ENCODE assay signal across 11 cellular contexts in genomic region chr14:55458800-55459577, GRCh38. TPM values are rescaled to one million over a fixed set of nuclear protein-coding genes. Genes with fewer than 3 reads are reported as not detected.
DNase-seq lines count a peak whose midpoint lies in the region; ATAC-seq and TF ChIP-seq lines count a peak whose summit lies in the region.
"Had no signal": no experiment of that assay in that cellular context is flagged by ENCODE, and none has a peak within 500 bp of the region (broad histone marks: within the 10 kb centered on the region; RNA-seq: fewer than 3 reads in every experiment).

No MANE protein-coding gene starts in this region.

- peaks cover 3% of the 10 kb centered on the region for H3K27me3 Mint-ChIP-seq in activated CD8-positive, alpha-beta T cell treated with anti-CD3 and anti-CD28 coated beads for 36 hours
- H3K27me3 Mint-ChIP-seq in activated CD8-positive, alpha-beta T cell treated with anti-CD3 and anti-CD28 coated beads, Interleukin-2, amount 10 ng/mL, durations not matched to agents 7 days and 5 days (ENCODE audit: low read depth) = peaks cover 6% of the 10 kb centered on the region

- H3K9ac ChIP-seq in skeletal muscle satellite cell (ENCODE audit: low read depth, low read length) = no peak overlapping the region

- DNase-seq in activated CD8-positive, alpha-beta T cell treated with anti-CD3 and anti-CD28 coated beads for 36 hours = no peak
- no peak for DNase-seq in activated CD8-positive, alpha-beta T cell treated with anti-CD3 and anti-CD28 coated beads, Interleukin-2, amount 10 ng/mL, durations not matched to agents 7 days and 5 days
- DNase-seq in RKO (ENCODE audit: low spot score) = peak; percentile 70
- DNase-seq in OCI-M2 (lab: John Stamatoyannopoulos, UW; ENCODE audit: unreplicated experiment) = no peak
- DNase-seq in H7 = no peak
- no peak for DNase-seq in SW 1271 (lab: John Stamatoyannopoulos, UW)
- DNase-seq: dorsolateral prefrontal cortex had no signal

- H3K4me1 Mint-ChIP-seq in activated CD8-positive, alpha-beta T cell treated with anti-CD3 and anti-CD28 coated beads for 36 hours (ENCODE audit: low read depth) = peaks cover 8% of the 10 kb centered on the region
- H3K4me1 Mint-ChIP-seq in activated CD8-positive, alpha-beta T cell treated with anti-CD3 and anti-CD28 coated beads, Interleukin-2, amount 10 ng/mL, durations not matched to agents 7 days and 5 days (ENCODE audit: low read depth) = no peaks in the 10 kb centered on the region
- H3K4me1 Mint-ChIP-seq: B cell had no signal

- H3K36me3 ChIP-seq in skeletal muscle satellite cell (ENCODE audit: insufficient read depth, low read length) (no peaks in the 10 kb centered on the region), H7 (replicated peaks; ENCODE audit: control insufficient read depth, insufficient read depth, low read length) (no peaks in the 10 kb centered on the region)

- CTCF ChIA-PET in activated CD8-positive, alpha-beta T cell treated with anti-CD3 and anti-CD28 coated beads for 36 hours (lab: Charles Lee) = interaction anchor here (0.7 to 1.0 kb wide), 3 partner anchors 13 to 42 kb away, joined by 3 to 8 read pairs (median 4); no protein-coding TSS in a partner anchor
- CTCF ChIA-PET in activated CD8-positive, alpha-beta T cell treated with anti-CD3 and anti-CD28 coated beads, Interleukin-2, amount 10 ng/mL, durations not matched to agents 7 days and 5 days (lab: Charles Lee) = interaction anchor here (1.2 kb wide), 1 partner anchor 13 kb away, joined by 3 read pairs; no protein-coding TSS in a partner anchor

- no peaks in the 10 kb centered on the region for H3K9me3 Mint-ChIP-seq in activated CD8-positive, alpha-beta T cell treated with anti-CD3 and anti-CD28 coated beads for 36 hours
- no peaks in the 10 kb centered on the region for H3K9me3 Mint-ChIP-seq in activated CD8-positive, alpha-beta T cell treated with anti-CD3 and anti-CD28 coated beads, Interleukin-2, amount 10 ng/mL, durations not matched to agents 7 days and 5 days (ENCODE audit: insufficient read depth)

- no peaks in the 10 kb centered on the region for H3K36me3 Mint-ChIP-seq in activated CD8-positive, alpha-beta T cell treated with anti-CD3 and anti-CD28 coated beads for 36 hours (ENCODE audit: low read depth)
- H3K36me3 Mint-ChIP-seq in activated CD8-positive, alpha-beta T cell treated with anti-CD3 and anti-CD28 coated beads, Interleukin-2, amount 10 ng/mL, durations not matched to agents 7 days and 5 days (ENCODE audit: low read depth) = no peaks in the 10 kb centered on the region

- no peak overlapping the region for H3K4me3 ChIP-seq in skeletal muscle satellite cell (ENCODE audit: low read length)
- no peak overlapping the region for H3K4me3 ChIP-seq in H7 (ENCODE audit: insufficient read depth, low read depth, low read length)
- H3K4me3 ChIP-seq: dorsolateral prefrontal cortex had no signal

- no peak for TF ChIP-seq CTCF in activated CD8-positive, alpha-beta T cell treated with anti-CD3 and anti-CD28 coated beads for 36 hours (IDR thresholded peaks at IDR 0.05)

- H3K27me3 ChIP-seq in skeletal muscle satellite cell (ENCODE audit: control insufficient read depth, insufficient read depth, low read length) = peaks cover 5% of the 10 kb centered on the region
- H3K27me3 ChIP-seq in H7 (ENCODE audit: control insufficient read depth, insufficient read depth, low read length) = no peaks in the 10 kb centered on the region
- H3K27me3 ChIP-seq: dorsolateral prefrontal cortex had no signal

- ATAC-seq in activated CD8-positive, alpha-beta T cell treated with anti-CD3 and anti-CD28 coated beads for 36 hours = peak; percentile 77
- no peak for ATAC-seq in activated CD8-positive, alpha-beta T cell treated with anti-CD3 and anti-CD28 coated beads, Interleukin-2, amount 10 ng/mL, durations not matched to agents 7 days and 5 days
- ATAC-seq in HG02798 (IDR thresholded peaks at IDR 0.05; ENCODE audit: poor library complexity, unreplicated experiment) = peak; percentile 80

- no peak overlapping the region for H3K27ac Mint-ChIP-seq in activated CD8-positive, alpha-beta T cell treated with anti-CD3 and anti-CD28 coated beads for 36 hours
- H3K27ac Mint-ChIP-seq in activated CD8-positive, alpha-beta T cell treated with anti-CD3 and anti-CD28 coated beads, Interleukin-2, amount 10 ng/mL, durations not matched to agents 7 days and 5 days = no peak overlapping the region
- H3K27ac Mint-ChIP-seq: B cell had no signal

- intact Hi-C loops in activated CD8-positive, alpha-beta T cell treated with anti-CD3 and anti-CD28 coated beads for 36 hours (cut with micrococcal nuclease) = no loop called here

- no peak overlapping the region for H3K4me3 Mint-ChIP-seq in activated CD8-positive, alpha-beta T cell treated with anti-CD3 and anti-CD28 coated beads for 36 hours
- H3K4me3 Mint-ChIP-seq in activated CD8-positive, alpha-beta T cell treated with anti-CD3 and anti-CD28 coated beads, Interleukin-2, amount 10 ng/mL, durations not matched to agents 7 days and 5 days = no peak overlapping the region
- H3K4me3 Mint-ChIP-seq: B cell had no signal

- POLR2A ChIA-PET in activated CD8-positive, alpha-beta T cell treated with anti-CD3 and anti-CD28 coated beads for 36 hours (lab: Charles Lee) = interaction anchor here (0.6 kb wide), 1 partner anchor 77 kb away, joined by 3 read pairs; no protein-coding TSS in a partner anchor
- POLR2A ChIA-PET in activated CD8-positive, alpha-beta T cell treated with anti-CD3 and anti-CD28 coated beads, Interleukin-2, amount 10 ng/mL, durations not matched to agents 7 days and 5 days (lab: Charles Lee) = interaction anchor here (0.6 kb wide), 1 partner anchor 1444 kb away, joined by 3 read pairs; no protein-coding TSS in a partner anchor

- H3K9me3 ChIP-seq in skeletal muscle satellite cell (replicated peaks; ENCODE audit: low read length) = no peaks in the 10 kb centered on the region

- peaks cover 20% of the 10 kb centered on the region for H3K4me1 ChIP-seq in skeletal muscle satellite cell (ENCODE audit: control insufficient read depth, insufficient read depth, low read length)

- H3K4me2 ChIP-seq in skeletal muscle satellite cell (ENCODE audit: low read length) = peak overlapping the region; percentile 5

RNA-seq across cellular contexts. Expression of gene TBPL2, which starts 18.6 kb away (rescaled TPM):
- not detected for total RNA-seq in activated CD8-positive, alpha-beta T cell treated with anti-CD3 and anti-CD28 coated beads for 36 hours
- total RNA-seq in activated CD8-positive, alpha-beta T cell treated with anti-CD3 and anti-CD28 coated beads, Interleukin-2, amount 10 ng/mL, durations not matched to agents 7 days and 5 days = not detected
- total RNA-seq in skeletal muscle satellite cell (2012; rRNA removed) = not detected in 2 replicates
- not detected in 2 replicates for total RNA-seq in H7 (2014; rRNA removed; shearing (Covaris generic))
- total RNA-seq: B cell, NCI-H460 had no signal

RNA-seq across cellular contexts. Expression of gene ATG14, which starts 47.4 kb away (rescaled TPM):
- total RNA-seq in activated CD8-positive, alpha-beta T cell treated with anti-CD3 and anti-CD28 coated beads for 36 hours = 1 to 10 TPM; 5.1 to 5.5 TPM
- total RNA-seq in activated CD8-positive, alpha-beta T cell treated with anti-CD3 and anti-CD28 coated beads, Interleukin-2, amount 10 ng/mL, durations not matched to agents 7 days and 5 days = 1 to 10 TPM; 4.4 to 4.6 TPM
- total RNA-seq in skeletal muscle satellite cell (2012; rRNA removed) = 8.1 TPM in 2 replicates
- total RNA-seq in H7 (2014; rRNA removed; shearing (Covaris generic)) = 9.6 and 11.7 TPM in 2 replicates
